ENCODE assay signal across 13 cellular contexts in the genomic region with DNA sequence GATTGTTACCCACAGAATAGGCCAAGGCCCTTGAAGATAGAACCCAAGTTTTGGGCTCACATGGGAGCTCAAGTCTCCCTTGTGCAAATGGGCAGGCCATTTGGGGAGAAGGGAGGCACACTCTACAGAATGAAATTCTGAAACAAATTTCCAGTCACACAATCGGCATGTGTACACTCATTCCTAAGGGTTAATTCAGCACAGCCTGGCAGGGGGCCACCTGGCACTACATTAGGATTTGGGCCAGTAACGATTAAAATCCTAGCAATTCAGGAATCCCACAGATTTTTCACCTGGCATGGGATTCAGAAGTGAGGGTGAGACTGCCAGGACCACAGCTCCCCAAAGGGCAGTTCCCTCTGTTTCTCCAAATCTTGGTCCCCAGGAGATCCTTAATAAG. TPM values are rescaled to one million over a fixed set of nuclear protein-coding genes. Genes with fewer than 3 reads are reported as not detected.
DNase-seq lines count a peak whose midpoint lies in the region; ATAC-seq, FAIRE-seq and TF ChIP-seq lines count a peak whose summit lies in the region.
"Had no signal": no experiment of that assay in that cellular context is flagged by ENCODE, and none has a peak within 500 bp of the region (broad histone marks: within the 10 kb centered on the region; RNA-seq: fewer than 3 reads in every experiment).

No MANE protein-coding gene starts in this region.

- 75% methylated on average over 1 of the region's 2 CpGs for WGBS in right lobe of liver (ENCODE audit: insufficient coverage, low coverage, low lambda C conversion rate, missing lambda C conversion rate)

- no peak for FAIRE-seq in H54 (lab: Jason Lieb, UNC)
- FAIRE-seq: colon had no signal

- H3K36me3 Mint-ChIP-seq in activated naive CD8-positive, alpha-beta T cell treated with anti-CD3 and anti-CD28 coated beads, Interleukin-2, amount 50 U/mL, for 24 hours (ENCODE audit: low read depth) = peaks cover 58% of the 10 kb centered on the region

- H3K4me3 Mint-ChIP-seq in activated naive CD8-positive, alpha-beta T cell treated with anti-CD3 and anti-CD28 coated beads, Interleukin-2, amount 50 U/mL, for 24 hours = no peak overlapping the region

- no peak for TF ChIP-seq POLR2A in H54 (IDR thresholded peaks at IDR 0.05; ENCODE audit: low read depth, low read length)
- no peak for TF ChIP-seq POLR2A in right lobe of liver (IDR thresholded peaks at IDR 0.05)

- no peaks in the 10 kb centered on the region for H3K9me3 Mint-ChIP-seq in activated naive CD8-positive, alpha-beta T cell treated with anti-CD3 and anti-CD28 coated beads, Interleukin-2, amount 50 U/mL, for 24 hours

- peaks cover 0 to 8% (median 0%) of the 10 kb centered on the region in 4 donors for H3K36me3 ChIP-seq in right lobe of liver
- H3K36me3 ChIP-seq: transverse colon had no signal

- H3K27ac Mint-ChIP-seq in activated naive CD8-positive, alpha-beta T cell treated with anti-CD3 and anti-CD28 coated beads, Interleukin-2, amount 50 U/mL, for 24 hours = peak overlapping the region; percentile 63

- H3K4me1 Mint-ChIP-seq in activated naive CD8-positive, alpha-beta T cell treated with anti-CD3 and anti-CD28 coated beads, Interleukin-2, amount 50 U/mL, for 24 hours = peaks cover 27% of the 10 kb centered on the region

- H3K27ac ChIP-seq in right lobe of liver = no peak overlapping the region
- H3K27ac ChIP-seq: HL-60, transverse colon had no signal

- peaks cover 0 to 9% (median 2%) of the 10 kb centered on the region in 4 donors for H3K4me1 ChIP-seq in right lobe of liver

- no peak for ATAC-seq in activated naive CD8-positive, alpha-beta T cell treated with anti-CD3 and anti-CD28 coated beads, Interleukin-2, amount 50 U/mL, for 24 hours
- no peak for ATAC-seq in left lobe of liver
- no peak for ATAC-seq in GM21526 (IDR thresholded peaks at IDR 0.05; ENCODE audit: low FRiP score, unreplicated experiment)
- ATAC-seq in right lobe of liver = no peak

- DNase-seq in AG20443 (ENCODE audit: low spot score) (peak; percentile 66), H54 (ENCODE audit: insufficient read length, low spot score) (peak; percentile 29), iris pigment epithelial cell (ENCODE audit: low read depth) (peak; percentile 64), left lobe of liver (ENCODE audit: low spot score) (no peak), right lobe of liver (no peak)
- DNase-seq in activated naive CD8-positive, alpha-beta T cell treated with anti-CD3 and anti-CD28 coated beads, Interleukin-2, amount 50 U/mL, for 24 hours = no peak
- DNase-seq in stimulated activated CD4-positive, alpha-beta T cell treated with anti-CD3 and anti-CD28 coated beads, Interleukin-2, amount 100 ng/mL, for 24 hours = no peak
- DNase-seq: DMS 273 treated with DMSO at 0.1 percent for 48 hours, NCI-H1417 treated with DMSO at 0.1 percent for 48 hours, transverse colon had no signal

- H3K27me3 Mint-ChIP-seq in activated naive CD8-positive, alpha-beta T cell treated with anti-CD3 and anti-CD28 coated beads, Interleukin-2, amount 50 U/mL, for 24 hours = no peaks in the 10 kb centered on the region

- H3K9me3 ChIP-seq in right lobe of liver = no peaks in the 10 kb centered on the region
- H3K9me3 ChIP-seq: transverse colon had no signal

- H3K4me3 ChIP-seq in right lobe of liver = no peak overlapping the region
- H3K4me3 ChIP-seq: transverse colon had no signal

- no peaks in the 10 kb centered on the region for H3K27me3 ChIP-seq in right lobe of liver
- H3K27me3 ChIP-seq: transverse colon had no signal

- TF ChIP-seq CTCF in right lobe of liver (IDR thresholded peaks at IDR 0.05) = no peak

- intact Hi-C loops in right lobe of liver (cut with DNase I) = no loop called here

RNA-seq across cellular contexts. Expression of gene BMP10, which starts 46.4 kb away (rescaled TPM):
- total RNA-seq in left lobe of liver = 6.1 TPM
- total RNA-seq in right lobe of liver = 10 to 100 TPM in 1 of 6 experiments, 1 to 10 TPM in 5; 4.0 to 15.4 (median 6.0) TPM
- total RNA-seq: transverse colon had no signal

Comparison
In these comparisons a context has a peak if more than half of its experiments do, and no peak if none do; other contexts are left out.
1. DNase-seq: peak in AG20443 (single experiment), H54 (single experiment) and iris pigment epithelial cell (single experiment); none in activated naive CD8-positive, alpha-beta T cell treated with anti-CD3 and anti-CD28 coated beads, Interleukin-2, amount 50 U/mL, for 24 hours (single experiment), left lobe of liver (single experiment), stimulated activated CD4-positive, alpha-beta T cell treated with anti-CD3 and anti-CD28 coated beads, Interleukin-2, amount 100 ng/mL, for 24 hours (0 of 2) and right lobe of liver (0 of 3).